Comparison of ENCODE assay signal across 21 cellular contexts in the genomic region with DNA sequence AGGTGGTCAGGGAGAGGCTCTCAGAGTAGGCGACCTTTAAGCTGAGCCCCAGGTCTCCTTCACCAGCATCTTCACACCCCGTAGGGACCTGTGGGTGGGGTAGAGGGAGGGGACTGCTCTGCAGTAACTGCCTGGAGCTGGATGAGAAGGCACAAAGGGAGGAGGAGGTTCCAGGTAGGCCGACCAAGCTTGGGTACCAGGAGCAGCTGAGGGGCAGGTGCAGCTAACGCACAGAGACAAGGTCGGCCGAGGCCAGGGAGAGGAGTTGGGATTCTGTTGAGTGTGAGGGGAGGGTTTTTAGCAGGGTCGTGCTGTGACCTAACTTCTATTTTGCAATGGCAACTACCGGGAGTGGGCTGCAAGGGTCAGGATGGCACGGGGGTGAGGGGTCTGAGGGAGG. TPM values are rescaled to one million over a fixed set of nuclear protein-coding genes. Genes with fewer than 3 reads are reported as not detected.
DNase-seq lines count a peak whose midpoint lies in the region; ATAC-seq, FAIRE-seq and TF ChIP-seq lines count a peak whose summit lies in the region.
"Had no signal": no experiment of that assay in that cellular context is flagged by ENCODE, and none has a peak within 500 bp of the region (broad histone marks: within the 10 kb centered on the region; RNA-seq: fewer than 3 reads in every experiment).

No MANE protein-coding gene starts in this region.

- H3K27me3 ChIP-seq in right atrium auricular region (no peaks in the 10 kb centered on the region), osteoblast (ENCODE audit: insufficient read depth, low read length) (peaks cover 24% of the 10 kb centered on the region)

- H3K9me3 ChIP-seq in right atrium auricular region, result no peaks in the 10 kb centered on the region
- no peaks in the 10 kb centered on the region for H3K9me3 ChIP-seq in kidney (ENCODE audit: control insufficient read depth in 1 of 2, low read length in 2 of 2)
- no peaks in the 10 kb centered on the region for H3K9me3 ChIP-seq in osteoblast (ENCODE audit: low read depth, low read length)
- H3K9me3 ChIP-seq: A549 had no signal

- DNase-seq in left cardiac atrium (peak; percentile 7), right atrium auricular region (ENCODE audit: low spot score) (no peak), kidney (peak; percentile 47), osteoblast (ENCODE audit: insufficient read length, low spot score, missing footprints) (peak; percentile 47), C1 segment of cervical spinal cord (lab: John Stamatoyannopoulos, UW) (no peak)
- DNase-seq in stimulated activated CD4-positive, alpha-beta T cell treated with anti-CD3 and anti-CD28 coated beads, Interleukin-15, amount 100 ng/mL, for 24 hours, result no peak
- DNase-seq in activated CD4-positive, CD25-positive, alpha-beta regulatory T cell (lab: John Stamatoyannopoulos, UW), result no peak
- DNase-seq: AML-193, DMS153, DMS79, GDM1, H7 had no signal

- FAIRE-seq in kidney (lab: Jason Lieb, UNC), result no peak
- FAIRE-seq: A549, GM12892, GM18507 had no signal

- no peak for TF ChIP-seq CTCF in right atrium auricular region (IDR thresholded peaks at IDR 0.05)
- no peak for TF ChIP-seq CTCF in kidney (IDR thresholded peaks at IDR 0.05; ENCODE audit: borderline replicate concordance, extremely low read depth, insufficient read depth)
- no peak for TF ChIP-seq CTCF in osteoblast (IDR thresholded peaks at IDR 0.05; ENCODE audit: extremely low read depth, low read depth, low read length)

- H2AFZ ChIP-seq in osteoblast (ENCODE audit: low read length), result no peak overlapping the region
- H2AFZ ChIP-seq: GM23338 had no signal

- intact Hi-C loops in left cardiac atrium (cut with DNase I), result loop anchor here in 1 of 2 donors (5.0 kb wide), 1 partner anchor 34 kb away; no protein-coding TSS in a partner anchor
- intact Hi-C loops in kidney (cut with DNase I), result no loop called here

- H3K4me3 ChIP-seq in right atrium auricular region (no peak overlapping the region), kidney (ENCODE audit: low read length in 2 of 2) (no peak overlapping the region), osteoblast (ENCODE audit: insufficient read depth, low read length) (no peak overlapping the region)
- H3K4me3 ChIP-seq: A549, GM23338 had no signal

- H3K79me2 ChIP-seq in osteoblast (ENCODE audit: insufficient read depth, low read length), result no peaks in the 10 kb centered on the region

- no peaks in the 10 kb centered on the region for H3K36me3 ChIP-seq in right atrium auricular region
- H3K36me3 ChIP-seq in kidney (ENCODE audit: control insufficient read depth in 1 of 2, insufficient read depth in 2 of 2, low read length in 2 of 2), result no peaks in the 10 kb centered on the region
- no peaks in the 10 kb centered on the region for H3K36me3 ChIP-seq in osteoblast (ENCODE audit: insufficient read depth, low read length)

- H3K9ac ChIP-seq in kidney (ENCODE audit: low read length in 2 of 2), result no peak overlapping the region

- H3K27ac ChIP-seq in right atrium auricular region (no peak overlapping the region), kidney (ENCODE audit: low read depth in 2 of 2, low read length in 2 of 2) (no peak overlapping the region), osteoblast (ENCODE audit: low read depth, low read length) (no peak overlapping the region)
- H3K27ac ChIP-seq: 22Rv1, A549 had no signal

- H3K4me2 ChIP-seq in osteoblast (ENCODE audit: insufficient read depth, low read length), result no peak overlapping the region
- H3K4me2 ChIP-seq: A549, GM23338 had no signal

- no peak for ATAC-seq in left cardiac atrium
- ATAC-seq: A549, GM23338, HCT116 had no signal

- H3K4me1 ChIP-seq in right atrium auricular region, result peaks cover 0 to 29% of the 10 kb centered on the region in 2 donors
- peaks cover 0 to 7% of the 10 kb centered on the region in 2 donors for H3K4me1 ChIP-seq in kidney (ENCODE audit: control insufficient read depth in 1 of 2, insufficient read depth in 1 of 2, low read depth in 1 of 2, low read length in 2 of 2)
- no peaks in the 10 kb centered on the region for H3K4me1 ChIP-seq in osteoblast (ENCODE audit: insufficient read depth, low read length)

- H4K20me1 ChIP-seq in osteoblast (ENCODE audit: insufficient read depth, low read length), result no peaks in the 10 kb centered on the region

RNA-seq across cellular contexts. Expression of a gene that starts 5.9 kb away (rescaled TPM):
- total RNA-seq in left cardiac atrium (10 to 100 TPM; 18.2 to 19.8 TPM), right atrium auricular region (10 to 100 TPM in 1 of 2 donors, 1 to 10 TPM in 1; 7.1 to 13.2 TPM), kidney (3.0 TPM), osteoblast (under 0.01 and 1.4 TPM in 2 replicates)
- 3.2 TPM for polyA plus RNA-seq in kidney (ENCODE audit: insufficient read depth, low read depth, low replicate concordance)
- total RNA-seq: CD4-positive, alpha-beta memory T cell; Daoy had no signal
- polyA plus RNA-seq: CD14-positive monocyte; CD4-positive, alpha-beta memory T cell had no signal

Comparison
In these comparisons a context has a peak if more than half of its experiments do, and no peak if none do; other contexts are left out.
1. DNase-seq: peak in left cardiac atrium (single experiment), kidney (single experiment) and osteoblast (single experiment); none in right atrium auricular region (single experiment), C1 segment of cervical spinal cord (0 of 14), stimulated activated CD4-positive, alpha-beta T cell treated with anti-CD3 and anti-CD28 coated beads, Interleukin-15, amount 100 ng/mL, for 24 hours (single experiment) and activated CD4-positive, CD25-positive, alpha-beta regulatory T cell (0 of 4).